Comparison of ENCODE assay signal across 16 cellular contexts in the genomic region with DNA sequence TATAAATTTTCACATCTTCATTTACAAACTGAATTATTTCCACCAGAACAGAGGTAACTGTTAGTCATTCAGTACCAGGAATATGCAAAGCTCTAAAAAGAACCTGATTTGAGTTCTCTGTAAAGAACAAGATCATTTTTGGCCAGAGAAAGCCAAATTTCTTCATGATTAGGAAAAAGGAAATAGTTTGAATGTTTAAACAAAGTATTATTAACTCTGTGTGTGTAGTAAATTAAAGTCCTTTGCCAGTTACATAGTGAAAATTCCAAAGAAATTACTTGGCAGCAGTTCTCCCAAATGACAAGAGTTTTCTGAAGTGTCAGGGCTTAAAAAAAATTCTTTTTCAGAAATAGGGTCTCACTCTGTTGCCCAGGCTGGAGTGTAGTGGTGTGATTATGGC.
"Had no signal": no experiment of that assay in that cellular context is flagged by ENCODE, and none has a peak within 500 bp of the region (broad histone marks: within the 10 kb centered on the region; RNA-seq: fewer than 3 reads in every experiment).

No MANE protein-coding gene starts in this region.

- H3K4me1 Mint-ChIP-seq: activated naive CD8-positive, alpha-beta T cell treated with anti-CD3 and anti-CD28 coated beads, Interleukin-2, amount 50 U/mL, for 24 hours; activated T-helper 17 cell treated with anti-CD3 and anti-CD28 coated beads, Interleukin-2, amount 50 U/mL, for 72 hours; natural killer cell; stimulated activated effector memory CD8-positive, alpha-beta T cell treated with anti-CD3 and anti-CD28 coated beads, Interleukin-12 subunit alpha, Interleukin-12 subunit beta, amount 100 ng/mL, for 72 hours had no signal

- H3K27ac Mint-ChIP-seq: activated naive CD4-positive, alpha-beta T cell treated with anti-CD3 and anti-CD28 coated beads for 36 hours; activated naive CD8-positive, alpha-beta T cell treated with anti-CD3 and anti-CD28 coated beads, Interleukin-2, amount 50 U/mL, for 24 hours; dendritic cell treated with granulocyte-macrophage colony-stimulating factor and Interleukin-4, amounts not matched to agents 40 ng/mL and 50 ng/mL, for 4 days; stimulated activated effector memory CD8-positive, alpha-beta T cell treated with anti-CD3 and anti-CD28 coated beads, Interleukin-12 subunit alpha, Interleukin-12 subunit beta, amount 100 ng/mL, for 72 hours had no signal

- H3K27me3 ChIP-seq: body of pancreas, hepatocyte, thyroid gland had no signal

- H3K4me1 ChIP-seq: body of pancreas had no signal

- H3K79me2 ChIP-seq: hepatocyte had no signal

- H3K4me2 ChIP-seq: hepatocyte had no signal

- H3K4me3 Mint-ChIP-seq: activated naive CD4-positive, alpha-beta T cell treated with anti-CD3 and anti-CD28 coated beads for 36 hours; activated naive CD8-positive, alpha-beta T cell treated with anti-CD3 and anti-CD28 coated beads, Interleukin-2, amount 50 U/mL, for 24 hours; activated T-helper 17 cell treated with anti-CD3 and anti-CD28 coated beads, Interleukin-2, amount 50 U/mL, for 72 hours; dendritic cell treated with granulocyte-macrophage colony-stimulating factor and Interleukin-4, amounts not matched to agents 40 ng/mL and 50 ng/mL, for 4 days; effector memory CD8-positive, alpha-beta T cell; natural killer cell; stimulated activated effector memory CD8-positive, alpha-beta T cell treated with anti-CD3 and anti-CD28 coated beads, Interleukin-12 subunit alpha, Interleukin-12 subunit beta, amount 100 ng/mL, for 72 hours had no signal

- H3K4me3 ChIP-seq: body of pancreas, hepatocyte, thyroid gland had no signal

- H3K27ac ChIP-seq: body of pancreas, epithelial cell of prostate, hepatocyte, thyroid gland had no signal

- ATAC-seq: activated CD4-positive, CD25-positive, alpha-beta regulatory T cell treated with anti-CD3 and anti-CD28 coated beads, Interleukin-2, amount 50 U/mL, for 24 hours; activated naive CD8-positive, alpha-beta T cell treated with anti-CD3 and anti-CD28 coated beads, Interleukin-2, amount 50 U/mL, for 24 hours; activated T-helper 17 cell treated with anti-CD3 and anti-CD28 coated beads, Interleukin-2, amount 50 U/mL, for 72 hours; body of pancreas; effector memory CD8-positive, alpha-beta T cell; natural killer cell; stimulated activated effector memory CD8-positive, alpha-beta T cell treated with anti-CD3 and anti-CD28 coated beads, Interleukin-12 subunit alpha, Interleukin-12 subunit beta, amount 100 ng/mL, for 72 hours had no signal

- H2AFZ ChIP-seq: hepatocyte had no signal

- H3K27me3 Mint-ChIP-seq: activated naive CD8-positive, alpha-beta T cell treated with anti-CD3 and anti-CD28 coated beads, Interleukin-2, amount 50 U/mL, for 24 hours; activated T-helper 17 cell treated with anti-CD3 and anti-CD28 coated beads, Interleukin-2, amount 50 U/mL, for 72 hours; dendritic cell treated with granulocyte-macrophage colony-stimulating factor and Interleukin-4, amounts not matched to agents 40 ng/mL and 50 ng/mL, for 4 days; effector memory CD8-positive, alpha-beta T cell had no signal

- DNase-seq: activated naive CD4-positive, alpha-beta T cell treated with anti-CD3 and anti-CD28 coated beads for 36 hours; activated naive CD8-positive, alpha-beta T cell treated with anti-CD3 and anti-CD28 coated beads, Interleukin-2, amount 50 U/mL, for 24 hours; body of pancreas; effector memory CD8-positive, alpha-beta T cell; left ventricle myocardium inferior; mesendoderm; natural killer cell; T-helper 1 cell; T1000; thyroid gland had no signal

- H3K9me3 Mint-ChIP-seq: activated naive CD4-positive, alpha-beta T cell treated with anti-CD3 and anti-CD28 coated beads for 36 hours; activated naive CD8-positive, alpha-beta T cell treated with anti-CD3 and anti-CD28 coated beads, Interleukin-2, amount 50 U/mL, for 24 hours; activated T-helper 17 cell treated with anti-CD3 and anti-CD28 coated beads, Interleukin-2, amount 50 U/mL, for 72 hours; dendritic cell treated with granulocyte-macrophage colony-stimulating factor and Interleukin-4, amounts not matched to agents 40 ng/mL and 50 ng/mL, for 4 days; effector memory CD8-positive, alpha-beta T cell; natural killer cell; stimulated activated effector memory CD8-positive, alpha-beta T cell treated with anti-CD3 and anti-CD28 coated beads, Interleukin-12 subunit alpha, Interleukin-12 subunit beta, amount 100 ng/mL, for 72 hours had no signal

- H3K9me3 ChIP-seq: body of pancreas, left ventricle myocardium inferior, thyroid gland had no signal
